ENCODE assay signal across 1 cellular context in the genomic region with DNA sequence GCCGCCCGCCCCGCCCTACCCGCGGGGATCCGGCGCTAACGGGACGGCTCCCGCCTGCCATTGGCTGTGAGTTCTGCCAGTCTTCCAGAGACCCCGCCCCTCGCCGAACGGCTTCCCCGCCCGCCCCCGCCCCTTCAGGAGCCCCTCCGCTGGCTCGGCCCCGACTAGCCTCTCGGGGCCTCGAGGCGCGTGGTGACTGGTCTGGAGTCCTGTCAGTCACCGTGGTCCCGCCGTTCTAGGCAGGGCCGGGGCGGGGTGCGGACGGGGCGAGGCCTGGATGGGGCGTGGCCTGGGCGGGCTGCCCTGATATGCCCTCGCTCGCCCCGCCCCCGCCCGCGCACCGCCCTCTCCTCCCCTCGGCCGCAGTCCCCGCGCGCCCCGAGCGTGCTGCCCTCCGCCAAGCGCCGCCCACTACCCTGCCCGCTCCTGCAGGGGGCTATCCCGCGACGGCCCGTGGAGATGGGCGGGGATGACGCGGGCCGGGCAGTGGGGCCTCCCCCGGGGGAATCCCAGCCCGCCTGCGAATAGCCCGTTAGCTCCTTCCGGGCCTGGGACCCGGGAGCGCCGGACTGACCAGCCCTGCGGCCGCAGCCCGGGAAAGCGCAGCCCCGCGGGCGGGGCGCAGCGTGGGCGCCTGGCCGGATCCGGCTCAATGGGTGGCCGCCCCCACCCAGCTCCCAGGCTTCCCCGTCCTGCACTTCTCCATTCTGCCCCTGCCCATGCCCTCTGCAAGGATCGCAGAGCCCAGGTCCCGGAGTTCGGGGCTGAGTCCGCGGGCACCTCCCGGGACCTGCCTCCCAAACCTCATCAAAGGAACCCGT.
TF ChIP-seq lines count a peak whose summit lies in the region.

No MANE protein-coding gene starts in this region.

TF ChIP-seq in K562, 482 proteins besides CTCF, POLR2A, EP300 and RAD21 (continued from another document):
- TF ChIP-seq EP400 (IDR thresholded peaks at IDR 0.05) (peak; percentile 61; the same call in 1 of the 2 replicates), XRCC3 (IDR thresholded peaks at IDR 0.05) (no peak), TCFL5 (CRISPR knock-in tag; conservative IDR thresholded peaks at IDR 0.05) (no peak), JUND (IDR thresholded peaks at IDR 0.05; ENCODE audit: borderline replicate concordance, low read depth, low read length) (peak; percentile 41), JUND (tag; IDR thresholded peaks at IDR 0.05; ENCODE audit: borderline replicate concordance, low read depth, low read length) (no peak), GABPB2 (CRISPR knock-in tag; conservative IDR thresholded peaks at IDR 0.05) (no peak), YBX1 (IDR thresholded peaks at IDR 0.05) (no peak), HCFC1 (IDR thresholded peaks at IDR 0.05; ENCODE audit: low read depth, low read length) (0 out of 2 replicates have a peak, but pooled peaks have one; percentile 28), CAMTA2 (CRISPR knock-in tag; conservative IDR thresholded peaks at IDR 0.05) (no peak), NFE2L1 (tag; IDR thresholded peaks at IDR 0.05; ENCODE audit: borderline replicate concordance, low read depth) (no peak), TBP (optimal IDR thresholded peaks at IDR 0.05; ENCODE audit: low read depth, low read length) (peak; percentile 84), EWSR1 (IDR thresholded peaks at IDR 0.05; ENCODE audit: borderline replicate concordance, low read depth, partially characterized antibody) (no peak), JUN (IDR thresholded peaks at IDR 0.05; ENCODE audit: borderline replicate concordance, low read depth, low read length) (peak; percentile 42; the same call in 1 of the 2 replicates), JUN (CRISPR knock-in tag; IDR thresholded peaks at IDR 0.05; ENCODE audit: borderline replicate concordance) (no peak), TBL1XR1 (IDR thresholded peaks at IDR 0.05; ENCODE audit: low read length in 2 of 2) (peak in 1 of 2 experiments; percentile 9; a peak in 1 of 4 replicates), RBM39 (optimal IDR thresholded peaks at IDR 0.05; ENCODE audit: low read depth, low read length) (no peak), SIN3B (IDR thresholded peaks at IDR 0.05; ENCODE audit: low read depth) (peak; percentile 71), NELFE (IDR thresholded peaks at IDR 0.05; ENCODE audit: insufficient read depth, insufficient read length) (no peak), ZSCAN32 (CRISPR knock-in tag; IDR thresholded peaks at IDR 0.05) (no peak), ZNF354B (CRISPR knock-in tag; IDR thresholded peaks at IDR 0.05) (no peak)
- TF ChIP-seq, protein P1, sequence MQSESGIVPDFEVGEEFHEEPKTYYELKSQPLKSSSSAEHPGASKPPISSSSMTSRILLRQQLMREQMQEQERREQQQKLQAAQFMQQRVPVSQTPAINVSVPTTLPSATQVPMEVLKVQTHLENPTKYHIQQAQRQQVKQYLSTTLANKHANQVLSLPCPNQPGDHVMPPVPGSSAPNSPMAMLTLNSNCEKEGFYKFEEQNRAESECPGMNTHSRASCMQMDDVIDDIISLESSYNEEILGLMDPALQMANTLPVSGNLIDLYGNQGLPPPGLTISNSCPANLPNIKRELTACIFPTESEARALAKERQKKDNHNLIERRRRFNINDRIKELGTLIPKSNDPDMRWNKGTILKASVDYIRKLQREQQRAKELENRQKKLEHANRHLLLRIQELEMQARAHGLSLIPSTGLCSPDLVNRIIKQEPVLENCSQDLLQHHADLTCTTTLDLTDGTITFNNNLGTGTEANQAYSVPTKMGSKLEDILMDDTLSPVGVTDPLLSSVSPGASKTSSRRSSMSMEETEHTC (IDR thresholded peaks at IDR 0.05) = no peak
- TF ChIP-seq, protein P2, sequence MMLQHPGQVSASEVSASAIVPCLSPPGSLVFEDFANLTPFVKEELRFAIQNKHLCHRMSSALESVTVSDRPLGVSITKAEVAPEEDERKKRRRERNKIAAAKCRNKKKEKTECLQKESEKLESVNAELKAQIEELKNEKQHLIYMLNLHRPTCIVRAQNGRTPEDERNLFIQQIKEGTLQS (IDR thresholded peaks at IDR 0.05) = no peak
- TF ChIP-seq, protein P2 (CRISPR knock-in tag; conservative IDR thresholded peaks at IDR 0.05) = no peak
- TF ChIP-seq, protein P3, sequence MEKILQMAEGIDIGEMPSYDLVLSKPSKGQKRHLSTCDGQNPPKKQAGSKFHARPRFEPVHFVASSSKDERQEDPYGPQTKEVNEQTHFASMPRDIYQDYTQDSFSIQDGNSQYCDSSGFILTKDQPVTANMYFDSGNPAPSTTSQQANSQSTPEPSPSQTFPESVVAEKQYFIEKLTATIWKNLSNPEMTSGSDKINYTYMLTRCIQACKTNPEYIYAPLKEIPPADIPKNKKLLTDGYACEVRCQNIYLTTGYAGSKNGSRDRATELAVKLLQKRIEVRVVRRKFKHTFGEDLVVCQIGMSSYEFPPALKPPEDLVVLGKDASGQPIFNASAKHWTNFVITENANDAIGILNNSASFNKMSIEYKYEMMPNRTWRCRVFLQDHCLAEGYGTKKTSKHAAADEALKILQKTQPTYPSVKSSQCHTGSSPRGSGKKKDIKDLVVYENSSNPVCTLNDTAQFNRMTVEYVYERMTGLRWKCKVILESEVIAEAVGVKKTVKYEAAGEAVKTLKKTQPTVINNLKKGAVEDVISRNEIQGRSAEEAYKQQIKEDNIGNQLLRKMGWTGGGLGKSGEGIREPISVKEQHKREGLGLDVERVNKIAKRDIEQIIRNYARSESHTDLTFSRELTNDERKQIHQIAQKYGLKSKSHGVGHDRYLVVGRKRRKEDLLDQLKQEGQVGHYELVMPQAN (IDR thresholded peaks at IDR 0.05; ENCODE audit: borderline replicate concordance) = no peak
